In genomic region chr4:113636877-113637276, GRCh38 we compare ENCODE assay signal across 9 cellular contexts.
DNase-seq lines count a peak whose midpoint lies in the region; ATAC-seq and TF ChIP-seq lines count a peak whose summit lies in the region.
"Had no signal": no experiment of that assay in that cellular context is flagged by ENCODE, and none has a peak within 500 bp of the region (broad histone marks: within the 10 kb centered on the region; RNA-seq: fewer than 3 reads in every experiment).

No MANE protein-coding gene starts in this region.

- no peaks in the 10 kb centered on the region for H3K36me3 Mint-ChIP-seq in IgD-negative memory B cell
- H3K36me3 Mint-ChIP-seq in activated CD4-positive, alpha-beta T cell treated with anti-CD3 and anti-CD28 coated beads, Interleukin-2, amount 10 ng/mL, durations not matched to agents 7 days and 5 days (ENCODE audit: low read depth): peaks cover 23% of the 10 kb centered on the region

- H3K36me3 ChIP-seq in prostate gland (no peaks in the 10 kb centered on the region), H7 (replicated peaks; ENCODE audit: control insufficient read depth, insufficient read depth, low read length) (no peaks in the 10 kb centered on the region)
- H3K36me3 ChIP-seq: upper lobe of left lung had no signal

- peaks cover 43 to 47% (median 45%) of the 10 kb centered on the region in 3 donors for H3K4me1 Mint-ChIP-seq in IgD-negative memory B cell
- peaks cover 49% of the 10 kb centered on the region for H3K4me1 Mint-ChIP-seq in activated CD4-positive, alpha-beta T cell treated with anti-CD3 and anti-CD28 coated beads, Interleukin-2, amount 10 ng/mL, durations not matched to agents 7 days and 5 days

- peaks cover 0 to 10% (median 0%) of the 10 kb centered on the region in 3 donors for H3K9me3 Mint-ChIP-seq in IgD-negative memory B cell
- no peaks in the 10 kb centered on the region for H3K9me3 Mint-ChIP-seq in activated CD4-positive, alpha-beta T cell treated with anti-CD3 and anti-CD28 coated beads, Interleukin-2, amount 10 ng/mL, durations not matched to agents 7 days and 5 days

- H3K27me3 ChIP-seq in prostate gland (replicated peaks; ENCODE audit: insufficient read depth) (no peaks in the 10 kb centered on the region), H7 (ENCODE audit: control insufficient read depth, insufficient read depth, low read length) (no peaks in the 10 kb centered on the region)
- H3K27me3 ChIP-seq: upper lobe of left lung had no signal

- H3K27me3 Mint-ChIP-seq in IgD-negative memory B cell: no peaks in the 10 kb centered on the region
- H3K27me3 Mint-ChIP-seq in activated CD4-positive, alpha-beta T cell treated with anti-CD3 and anti-CD28 coated beads, Interleukin-2, amount 10 ng/mL, durations not matched to agents 7 days and 5 days: no peaks in the 10 kb centered on the region

- H3K27ac ChIP-seq in prostate gland: no peak overlapping the region
- H3K27ac ChIP-seq in RWPE1: no peak overlapping the region

- ATAC-seq in GM18870 (IDR thresholded peaks at IDR 0.05; ENCODE audit: unreplicated experiment): peak; percentile 4

- H3K27ac Mint-ChIP-seq in IgD-negative memory B cell: peak overlapping the region; percentile 37 to 94 (median 79)
- peak overlapping the region; percentile 71 for H3K27ac Mint-ChIP-seq in activated CD4-positive, alpha-beta T cell treated with anti-CD3 and anti-CD28 coated beads, Interleukin-2, amount 10 ng/mL, durations not matched to agents 7 days and 5 days

- H3K4me3 Mint-ChIP-seq in IgD-negative memory B cell: peak overlapping the region; percentile 12 to 67 (median 50)
- H3K4me3 Mint-ChIP-seq in activated CD4-positive, alpha-beta T cell treated with anti-CD3 and anti-CD28 coated beads, Interleukin-2, amount 10 ng/mL, durations not matched to agents 7 days and 5 days: peak overlapping the region; percentile 35

- H3K9me3 ChIP-seq in prostate gland: no peaks in the 10 kb centered on the region
- H3K9me3 ChIP-seq: upper lobe of left lung had no signal

- H3K4me3 ChIP-seq in prostate gland (no peak overlapping the region), H7 (ENCODE audit: insufficient read depth, low read depth, low read length) (no peak overlapping the region)
- H3K4me3 ChIP-seq: upper lobe of left lung had no signal

- TF ChIP-seq POLR2A in prostate gland (IDR thresholded peaks at IDR 0.05): no peak

- intact Hi-C loops in prostate gland (cut with DNase I): no loop called here

- TF ChIP-seq CTCF in prostate gland (IDR thresholded peaks at IDR 0.05): no peak
- TF ChIP-seq CTCF in RWPE1 (conservative IDR thresholded peaks at IDR 0.05; ENCODE audit: low read depth): no peak

- DNase-seq in activated CD4-positive, alpha-beta T cell treated with anti-CD3 and anti-CD28 coated beads, Interleukin-2, amount 10 ng/mL, durations not matched to agents 7 days and 5 days: peak; percentile 56
- DNase-seq in iris pigment epithelial cell (ENCODE audit: low read depth) (peak; percentile 83), epidermal melanocyte (ENCODE audit: insufficient read length, low spot score) (no peak), prostate gland (ENCODE audit: low spot score) (no peak), RWPE1 (ENCODE audit: low spot score) (no peak), H7 (no peak)
- DNase-seq: upper lobe of left lung had no signal

- H3K4me1 ChIP-seq in prostate gland (replicated peaks): no peaks in the 10 kb centered on the region

- POLR2A ChIA-PET in activated CD4-positive, alpha-beta T cell treated with anti-CD3 and anti-CD28 coated beads, Interleukin-2, amount 10 ng/mL, durations not matched to agents 7 days and 5 days (lab: Charles Lee): no interaction called here
- POLR2A ChIA-PET in RWPE1 (lab: Yijun Ruan, JAX; ENCODE audit: low non-redundant PET): no interaction called here

- CTCF ChIA-PET in activated CD4-positive, alpha-beta T cell treated with anti-CD3 and anti-CD28 coated beads, Interleukin-2, amount 10 ng/mL, durations not matched to agents 7 days and 5 days (lab: Charles Lee): interaction anchor here (1.4 to 2.7 kb wide), 4 partner anchors 9 to 89 kb away, joined by 3 to 8 read pairs (median 5); no protein-coding TSS in a partner anchor
- CTCF ChIA-PET in RWPE1 (lab: Yijun Ruan, JAX): interaction anchor here (0.6 kb wide), 1 partner anchor 690 kb away, joined by 3 read pairs; no protein-coding TSS in a partner anchor

Comparison
In these comparisons a context has a peak if more than half of its experiments do, and no peak if none do; other contexts are left out.
1. DNase-seq: peak in activated CD4-positive, alpha-beta T cell treated with anti-CD3 and anti-CD28 coated beads, Interleukin-2, amount 10 ng/mL, durations not matched to agents 7 days and 5 days (single experiment) and iris pigment epithelial cell (single experiment); none in epidermal melanocyte (single experiment), prostate gland (single experiment), RWPE1 (single experiment) and H7 (single experiment).